In genomic region chr1:119647734-119648619, GRCh38 we compare ENCODE assay signal across 9 cellular contexts. TPM values are rescaled to one million over a fixed set of nuclear protein-coding genes. Genes with fewer than 3 reads are reported as not detected.
DNase-seq lines count a peak whose midpoint lies in the region; ATAC-seq and TF ChIP-seq lines count a peak whose summit lies in the region.
"Had no signal": no experiment of that assay in that cellular context is flagged by ENCODE, and none has a peak within 500 bp of the region (broad histone marks: within the 10 kb centered on the region; RNA-seq: fewer than 3 reads in every experiment).

Gene ZNF697 (minus strand): TSS chr1:119648266. CDS start chr1:119626100, 22,166 bp downstream.

- H3K27me3 ChIP-seq in skeletal muscle satellite cell (ENCODE audit: control insufficient read depth, insufficient read depth, low read length) = peaks cover 26% of the 10 kb centered on the region

- peak within 1 kb of the TSS; percentile 90 for H3K9ac ChIP-seq in skeletal muscle satellite cell (ENCODE audit: low read depth, low read length)

- peak; percentile 87 for ATAC-seq in activated CD4-positive, alpha-beta T cell treated with anti-CD3 and anti-CD28 coated beads for 36 hours
- peak; percentile 66 for ATAC-seq in HG02571 (IDR thresholded peaks at IDR 0.05; ENCODE audit: unreplicated experiment)
- peak; percentile 91 for ATAC-seq in SK-N-SH treated with all-trans-retinoic acid at 6 μM for 48 hours

- intact Hi-C loops in activated CD4-positive, alpha-beta T cell treated with anti-CD3 and anti-CD28 coated beads for 36 hours (cut with DNase I, micrococcal nuclease) = loop anchor here in 1 of 2 experiments (5.0 kb wide), 1 partner anchor 64 kb away; the partner anchor contains the start of gene PHGDH

- H3K27me3 Mint-ChIP-seq in activated CD4-positive, alpha-beta T cell treated with anti-CD3 and anti-CD28 coated beads for 36 hours = peaks cover 67% of the 10 kb centered on the region
- peaks cover 9 to 37% (median 15%) of the 10 kb centered on the region in 3 donors for H3K27me3 Mint-ChIP-seq in immature natural killer cell (ENCODE audit: low read depth in 3 of 3)

- H3K9me3 Mint-ChIP-seq in activated CD4-positive, alpha-beta T cell treated with anti-CD3 and anti-CD28 coated beads for 36 hours (ENCODE audit: low read depth) = no peaks in the 10 kb centered on the region
- H3K9me3 Mint-ChIP-seq in immature natural killer cell = peaks cover 0 to 1% (median 0%) of the 10 kb centered on the region in 6 donors

- H3K9me3 ChIP-seq in skeletal muscle satellite cell (replicated peaks; ENCODE audit: low read length) = no peaks in the 10 kb centered on the region

- peak within 1 kb of the TSS; percentile 66 for H3K4me3 Mint-ChIP-seq in activated CD4-positive, alpha-beta T cell treated with anti-CD3 and anti-CD28 coated beads for 36 hours
- H3K4me3 Mint-ChIP-seq in immature natural killer cell = peak within 1 kb of the TSS; percentile 44 to 70 (median 66)

- H3K4me1 ChIP-seq in skeletal muscle satellite cell (ENCODE audit: control insufficient read depth, insufficient read depth, low read length) = peaks cover 21% of the 10 kb centered on the region

- peaks cover 17% of the 10 kb centered on the region for H3K4me1 Mint-ChIP-seq in activated CD4-positive, alpha-beta T cell treated with anti-CD3 and anti-CD28 coated beads for 36 hours
- peaks cover 6 to 11% of the 10 kb centered on the region in 2 donors for H3K4me1 Mint-ChIP-seq in immature natural killer cell

- peak; percentile 72 for DNase-seq in activated CD4-positive, alpha-beta T cell treated with anti-CD3 and anti-CD28 coated beads for 36 hours
- no peak for DNase-seq in activated CD4-positive, alpha-beta T cell treated with anti-CD3 and anti-CD28 coated beads for 4 hours
- DNase-seq in NCI-H1048 (lab: John Stamatoyannopoulos, UW) (peak; percentile 94), caudate nucleus (lab: John Stamatoyannopoulos, UW) (peak; percentile 59 to 99 (median 94)), immature natural killer cell (peak; percentile 3 to 19 (median 7))
- DNase-seq: DND-41 had no signal

- POLR2A ChIA-PET in activated CD4-positive, alpha-beta T cell treated with anti-CD3 and anti-CD28 coated beads for 36 hours (lab: Charles Lee) = no interaction called here

- H3K4me2 ChIP-seq in skeletal muscle satellite cell (ENCODE audit: low read length) = peak within 1 kb of the TSS; percentile 88

- H3K27ac Mint-ChIP-seq in activated CD4-positive, alpha-beta T cell treated with anti-CD3 and anti-CD28 coated beads for 36 hours = no peak within 1 kb of the TSS
- H3K27ac Mint-ChIP-seq in immature natural killer cell = no peak within 1 kb of the TSS

- H3K36me3 Mint-ChIP-seq in activated CD4-positive, alpha-beta T cell treated with anti-CD3 and anti-CD28 coated beads for 36 hours (ENCODE audit: low read depth) = no peaks in the 10 kb centered on the region
- no peaks in the 10 kb centered on the region for H3K36me3 Mint-ChIP-seq in immature natural killer cell

- H3K27ac ChIP-seq in caudate nucleus (ENCODE audit: low read depth, low read length) = peak within 1 kb of the TSS; percentile 21

- CTCF ChIA-PET in activated CD4-positive, alpha-beta T cell treated with anti-CD3 and anti-CD28 coated beads for 36 hours (lab: Charles Lee) = interaction anchor here (0.6 to 1.7 kb wide), 6 partner anchors 9 to 161 kb away, joined by 3 to 7 read pairs (median 3); no protein-coding TSS in a partner anchor

- H3K4me3 ChIP-seq in skeletal muscle satellite cell (ENCODE audit: low read length) = peak within 1 kb of the TSS; percentile 96

- H3K36me3 ChIP-seq in skeletal muscle satellite cell (ENCODE audit: insufficient read depth, low read length) = no peaks in the 10 kb centered on the region

TF ChIP-seq in SK-N-SH treated with all-trans-retinoic acid at 6 μM for 48 hours, 23 proteins besides CTCF, POLR2A, EP300 and RAD21:
- TF ChIP-seq TOX (CRISPR knock-in tag; IDR thresholded peaks at IDR 0.05; ENCODE audit: borderline replicate concordance) = no peak
- no peak for TF ChIP-seq ZNF565 (CRISPR knock-in tag; conservative IDR thresholded peaks at IDR 0.05; ENCODE audit: low read depth)
- TF ChIP-seq ZFP30 (CRISPR knock-in tag; IDR thresholded peaks at IDR 0.05) = no peak
- no peak for TF ChIP-seq ISL1 (CRISPR knock-in tag; IDR thresholded peaks at IDR 0.05)
- TF ChIP-seq ZNF8 (CRISPR knock-in tag; IDR thresholded peaks at IDR 0.05) = no peak
- TF ChIP-seq PPARA (CRISPR knock-in tag; IDR thresholded peaks at IDR 0.05; ENCODE audit: borderline replicate concordance) = no peak
- TF ChIP-seq GLIS3 (CRISPR knock-in tag; IDR thresholded peaks at IDR 0.05) = no peak
- TF ChIP-seq RARB (CRISPR knock-in tag; IDR thresholded peaks at IDR 0.05) = no peak
- TF ChIP-seq CSDC2 (CRISPR knock-in tag; IDR thresholded peaks at IDR 0.05) = peak; percentile 20; the same call in 1 of the 2 replicates
- no peak for TF ChIP-seq SNAI2 (CRISPR knock-in tag; IDR thresholded peaks at IDR 0.05)
- TF ChIP-seq, protein P1, sequence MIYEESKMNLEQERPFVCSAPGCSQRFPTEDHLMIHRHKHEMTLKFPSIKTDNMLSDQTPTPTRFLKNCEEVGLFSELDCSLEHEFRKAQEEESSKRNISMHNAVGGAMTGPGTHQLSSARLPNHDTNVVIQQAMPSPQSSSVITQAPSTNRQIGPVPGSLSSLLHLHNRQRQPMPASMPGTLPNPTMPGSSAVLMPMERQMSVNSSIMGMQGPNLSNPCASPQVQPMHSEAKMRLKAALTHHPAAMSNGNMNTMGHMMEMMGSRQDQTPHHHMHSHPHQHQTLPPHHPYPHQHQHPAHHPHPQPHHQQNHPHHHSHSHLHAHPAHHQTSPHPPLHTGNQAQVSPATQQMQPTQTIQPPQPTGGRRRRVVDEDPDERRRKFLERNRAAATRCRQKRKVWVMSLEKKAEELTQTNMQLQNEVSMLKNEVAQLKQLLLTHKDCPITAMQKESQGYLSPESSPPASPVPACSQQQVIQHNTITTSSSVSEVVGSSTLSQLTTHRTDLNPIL (CRISPR knock-in tag; IDR thresholded peaks at IDR 0.05; ENCODE audit: low read depth) = no peak
- no peak for TF ChIP-seq ESRRG (CRISPR knock-in tag; IDR thresholded peaks at IDR 0.05)
- no peak for TF ChIP-seq TCF4 (CRISPR knock-in tag; IDR thresholded peaks at IDR 0.05; ENCODE audit: borderline replicate concordance)
- TF ChIP-seq ZNF70 (CRISPR knock-in tag; IDR thresholded peaks at IDR 0.05) = no peak
- peak; percentile 54; the same call in 1 of the 2 replicates for TF ChIP-seq TSHZ2 (CRISPR knock-in tag; IDR thresholded peaks at IDR 0.05)

RNA-seq across cellular contexts. Expression of gene ZNF697, which starts in this region (rescaled TPM):
- under 1 TPM; 0.50 to 0.63 TPM for total RNA-seq in activated CD4-positive, alpha-beta T cell treated with anti-CD3 and anti-CD28 coated beads for 36 hours
- polyA plus RNA-seq in immature natural killer cell = not detected
- total RNA-seq in skeletal muscle satellite cell (2012; rRNA removed) = 10.9 and 15.7 TPM in 2 replicates

Comparison
In these comparisons a context has a peak if more than half of its experiments do, and no peak if none do; other contexts are left out.
1. Peak in DNase-seq and ATAC-seq in activated CD4-positive, alpha-beta T cell treated with anti-CD3 and anti-CD28 coated beads for 36 hours; RNA of the gene not detected or under 1 TPM.
2. Peak in DNase-seq in immature natural killer cell; RNA of the gene not detected or under 1 TPM.
3. DNase-seq: peak in NCI-H1048 (single experiment) and caudate nucleus (61 of 61); none in activated CD4-positive, alpha-beta T cell treated with anti-CD3 and anti-CD28 coated beads for 4 hours (0 of 2).
4. Peak in every context shown above with its lines, with median percentiles within 50 percentile points of each other: ATAC-seq.